Comparison of ENCODE assay signal across 16 cellular contexts in the genomic region with DNA sequence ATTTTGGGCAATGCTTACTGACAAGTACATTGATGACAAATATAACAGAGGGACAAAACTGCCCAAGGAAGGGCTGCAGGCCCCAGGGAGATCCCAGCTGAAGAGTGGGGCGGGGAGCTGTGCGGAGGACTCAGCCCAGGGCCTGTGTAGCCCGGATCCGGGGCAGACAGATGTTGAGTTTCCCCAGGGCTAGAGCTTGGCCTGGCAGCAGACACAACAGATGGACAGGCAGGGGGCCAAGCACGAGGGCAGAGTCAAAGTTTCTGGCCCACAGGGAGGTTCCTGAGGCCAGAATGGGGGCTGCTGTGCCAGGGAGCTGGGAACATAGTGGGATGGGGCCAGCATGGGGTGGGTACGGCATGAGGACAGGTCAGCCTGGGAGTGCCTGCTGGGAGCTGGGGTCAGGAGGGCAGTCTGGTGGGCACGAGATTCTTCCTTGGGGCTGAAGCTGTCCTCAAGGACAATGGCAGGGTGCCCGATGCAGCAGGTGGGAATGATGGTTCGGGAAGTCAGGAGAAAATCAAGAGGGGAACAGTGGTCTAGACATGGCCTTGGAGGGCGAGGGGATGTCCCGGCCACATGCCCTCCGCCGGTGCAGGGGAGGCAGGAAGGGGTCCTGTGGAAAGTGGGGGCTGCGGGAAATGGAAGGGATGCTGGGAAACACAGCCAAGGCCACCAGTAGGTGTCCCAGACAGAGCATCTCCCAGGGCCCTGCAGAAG.
"Had no signal": no experiment of that assay in that cellular context is flagged by ENCODE, and none has a peak within 500 bp of the region (broad histone marks: within the 10 kb centered on the region; RNA-seq: fewer than 3 reads in every experiment).

No MANE protein-coding gene starts in this region.

- H3K9me3 Mint-ChIP-seq: activated naive CD4-positive, alpha-beta T cell treated with anti-CD3 and anti-CD28 coated beads, Interleukin-2, amount 50 U/mL, for 24 hours; brain; natural killer cell treated with Interleukin-12 subunit alpha and Interleukin-12 subunit beta and Interleukin-15 and Interleukin-18, amount 100 ng/mL, for 72 hours had no signal

- H3K4me3 Mint-ChIP-seq: activated naive CD4-positive, alpha-beta T cell treated with anti-CD3 and anti-CD28 coated beads, Interleukin-2, amount 50 U/mL, for 24 hours; brain; natural killer cell treated with Interleukin-12 subunit alpha and Interleukin-12 subunit beta and Interleukin-15 and Interleukin-18, amount 100 ng/mL, for 72 hours; stimulated activated memory B cell treated with anti-CD40 and anti-IgM and Interleukin-4, amounts not matched to agents 10 μg/mL and 1 μg/mL and 100 μg/mL, for 72 hours had no signal

- H3K4me3 ChIP-seq: gastroesophageal sphincter had no signal

- H3K4me1 Mint-ChIP-seq: activated naive CD4-positive, alpha-beta T cell treated with anti-CD3 and anti-CD28 coated beads, Interleukin-2, amount 50 U/mL, for 24 hours; stimulated activated memory B cell treated with anti-CD40 and anti-IgM and Interleukin-4, amounts not matched to agents 10 μg/mL and 1 μg/mL and 100 μg/mL, for 72 hours had no signal

- H3K36me3 ChIP-seq: gastroesophageal sphincter had no signal

- H3K27me3 ChIP-seq: gastroesophageal sphincter had no signal

- H3K27ac Mint-ChIP-seq: activated naive CD4-positive, alpha-beta T cell treated with anti-CD3 and anti-CD28 coated beads, Interleukin-2, amount 50 U/mL, for 24 hours; natural killer cell treated with Interleukin-12 subunit alpha and Interleukin-12 subunit beta and Interleukin-15 and Interleukin-18, amount 100 ng/mL, for 72 hours; stimulated activated memory B cell treated with anti-CD40 and anti-IgM and Interleukin-4, amounts not matched to agents 10 μg/mL and 1 μg/mL and 100 μg/mL, for 72 hours had no signal

- H3K27me3 Mint-ChIP-seq: activated naive CD4-positive, alpha-beta T cell treated with anti-CD3 and anti-CD28 coated beads, Interleukin-2, amount 50 U/mL, for 24 hours; brain; natural killer cell treated with Interleukin-12 subunit alpha and Interleukin-12 subunit beta and Interleukin-15 and Interleukin-18, amount 100 ng/mL, for 72 hours had no signal

- H3K9me3 ChIP-seq: gastroesophageal sphincter had no signal

- FAIRE-seq: TTC549 had no signal

- DNase-seq: activated CD4-positive, alpha-beta T cell treated with anti-CD3 and anti-CD28 coated beads, Interleukin-2, amount 50 U/mL, for 4 hours; activated T-cell treated with anti-CD3 and anti-CD28 coated beads, Interleukin-2, amount 50 U/mL, for 1 hour; effector memory CD4-positive, alpha-beta T cell; hippocampal formation; kidney glomerular epithelial cell; retina; stimulated activated CD4-positive, alpha-beta T cell treated with anti-CD3 and anti-CD28 coated beads, Interleukin-1b, Interleukin-23, amount 100 ng/mL, for 48 hours; T-helper 2 cell; trophoblast cell had no signal

- H3K27ac ChIP-seq: epithelial cell of prostate, gastroesophageal sphincter had no signal

- ATAC-seq: gastroesophageal sphincter; natural killer cell treated with Interleukin-12 subunit alpha and Interleukin-12 subunit beta and Interleukin-15 and Interleukin-18, amount 100 ng/mL, for 72 hours; stimulated activated memory B cell treated with anti-CD40 and anti-IgM and Interleukin-4, amounts not matched to agents 10 μg/mL and 1 μg/mL and 100 μg/mL, for 72 hours had no signal
